ENCODE assay signal across 8 cellular contexts in genomic region chr2:217105733-217106649, GRCh38.
DNase-seq lines count a peak whose midpoint lies in the region; ATAC-seq and TF ChIP-seq lines count a peak whose summit lies in the region.
"Had no signal": no experiment of that assay in that cellular context is flagged by ENCODE, and none has a peak within 500 bp of the region (broad histone marks: within the 10 kb centered on the region; RNA-seq: fewer than 3 reads in every experiment).

No MANE protein-coding gene starts in this region.

- H3K27ac ChIP-seq in RWPE1, result peak overlapping the region; percentile 31; the same call in 1 of the 2 replicates

- POLR2A ChIA-PET in RWPE1 (lab: Yijun Ruan, JAX; ENCODE audit: low non-redundant PET), result interaction anchor here (0.5 kb wide), 1 partner anchor 21 kb away, joined by 4 read pairs; no protein-coding TSS in a partner anchor

- peak; percentile 18 for DNase-seq in GOT3 (lab: John Stamatoyannopoulos, UW)
- peak; percentile 87 for DNase-seq in RWPE1 (ENCODE audit: low spot score)
- peak; percentile 99 for DNase-seq in epithelial cell of proximal tubule (ENCODE audit: low read depth)
- peak; percentile 92 for DNase-seq in retinal pigment epithelial cell (ENCODE audit: low read depth)
- DNase-seq in DMS 273 (lab: John Stamatoyannopoulos, UW; ENCODE audit: unreplicated experiment), result no peak
- no peak for DNase-seq in activated naive CD4-positive, alpha-beta T cell treated with Interleukin-2 at 50 U/mL for 16 hours
- DNase-seq: NCI-H1105 treated with DMSO at 0.1 percent for 48 hours had no signal

- H3K4me3 ChIP-seq in epithelial cell of proximal tubule (ENCODE audit: low read depth, low read length) (no peak overlapping the region), retinal pigment epithelial cell (ENCODE audit: low read length) (no peak overlapping the region)

- no peak for ATAC-seq in HG02610 (IDR thresholded peaks at IDR 0.05; ENCODE audit: unreplicated experiment)

- CTCF ChIA-PET in RWPE1 (lab: Yijun Ruan, JAX), result interaction anchor here (0.6 to 0.7 kb wide), 2 partner anchors 26 to 264 kb away, joined by 3 read pairs; no protein-coding TSS in a partner anchor

- no peak for TF ChIP-seq CTCF in RWPE1 (conservative IDR thresholded peaks at IDR 0.05; ENCODE audit: low read depth)
- no peak for TF ChIP-seq CTCF in epithelial cell of proximal tubule (conservative IDR thresholded peaks at IDR 0.05; ENCODE audit: low read depth, low read length)
- no peak for TF ChIP-seq CTCF in retinal pigment epithelial cell (conservative IDR thresholded peaks at IDR 0.05; ENCODE audit: low read depth, low read length)

Comparison
In these comparisons a context has a peak if more than half of its experiments do, and no peak if none do; other contexts are left out.
1. DNase-seq: peak in GOT3 (single experiment), RWPE1 (single experiment), epithelial cell of proximal tubule (single experiment) and retinal pigment epithelial cell (single experiment); none in DMS 273 (single experiment) and activated naive CD4-positive, alpha-beta T cell treated with Interleukin-2 at 50 U/mL for 16 hours (single experiment).